In genomic region chr2:6948081-6949008, GRCh38 we compare ENCODE assay signal across 21 cellular contexts. TPM values are rescaled to one million over a fixed set of nuclear protein-coding genes. Genes with fewer than 3 reads are reported as not detected.
DNase-seq lines count a peak whose midpoint lies in the region; ATAC-seq and TF ChIP-seq lines count a peak whose summit lies in the region.
"Had no signal": no experiment of that assay in that cellular context is flagged by ENCODE, and none has a peak within 500 bp of the region (broad histone marks: within the 10 kb centered on the region; RNA-seq: fewer than 3 reads in every experiment).

No MANE protein-coding gene starts in this region.

- ATAC-seq in Right ventricle myocardium superior (ENCODE audit: poor library complexity): peak; percentile 46
- ATAC-seq: gastrocnemius medialis had no signal

- no peak for TF ChIP-seq POLR2A in uterus (IDR thresholded peaks at IDR 0.05)

- no peaks in the 10 kb centered on the region for H3K9me3 Mint-ChIP-seq in chondrocyte (ENCODE audit: low read depth)
- H3K9me3 Mint-ChIP-seq: CD14-positive monocyte; IgD-negative memory B cell; T-helper 2 cell treated with Interferon-gamma antibody and Interleukin-4, amounts not matched to agents 5 μg/mL and 100 μg/mL, for 36 hours had no signal

- no peaks in the 10 kb centered on the region for H3K36me3 ChIP-seq in right atrium auricular region
- H3K36me3 ChIP-seq in uterus: no peaks in the 10 kb centered on the region
- H3K36me3 ChIP-seq: gastrocnemius medialis, HAP-1 had no signal

- H3K27me3 ChIP-seq in right atrium auricular region (no peaks in the 10 kb centered on the region), uterus (no peaks in the 10 kb centered on the region)
- H3K27me3 ChIP-seq: gastrocnemius medialis had no signal

- peak overlapping the region in 1 of 2 donors; percentile 3 for H3K27ac ChIP-seq in right atrium auricular region
- peak overlapping the region; percentile 5 to 30 for H3K27ac ChIP-seq in uterus

- H3K4me3 Mint-ChIP-seq in chondrocyte (ENCODE audit: unreplicated experiment): no peak overlapping the region
- H3K4me3 Mint-ChIP-seq: CD14-positive monocyte; T-helper 2 cell treated with Interferon-gamma antibody and Interleukin-4, amounts not matched to agents 5 μg/mL and 100 μg/mL, for 36 hours had no signal

- DNase-seq in Right ventricle myocardium superior: no peak
- DNase-seq in cardiac septum (ENCODE audit: low spot score): no peak
- DNase-seq in chondrocyte (ENCODE audit: low spot score): no peak
- peak; percentile 42 for DNase-seq in right atrium auricular region (ENCODE audit: low spot score)
- DNase-seq in uterus: no peak
- no peak for DNase-seq in GM10266 (ENCODE audit: extremely low spot score)
- no peak for DNase-seq in HCEC 1CT
- DNase-seq in NCI-H82 (lab: John Stamatoyannopoulos, UW): no peak
- DNase-seq: activated CD4-positive, alpha-beta T cell treated with anti-CD3 and anti-CD28 coated beads, Interleukin-2, amount 50 U/mL, for 4 hours; anterior cingulate cortex; central memory CD4-positive, alpha-beta T cell; effector CD8-positive, alpha-beta T cell; gastrocnemius medialis; mammary epithelial cell; NCI-H1417 treated with DMSO at 0.1 percent for 48 hours; NCI-H510A treated with DMSO at 0.1 percent for 48 hours; SK-N-SH had no signal

- TF ChIP-seq CTCF in chondrocyte (IDR thresholded peaks at IDR 0.05) (no peak), right atrium auricular region (IDR thresholded peaks at IDR 0.05) (no peak), uterus (IDR thresholded peaks at IDR 0.05) (no peak), GM10266 (IDR thresholded peaks at IDR 0.05; ENCODE audit: control insufficient read depth, insufficient read depth, low read depth, missing control alignments) (no peak)

- H3K27me3 Mint-ChIP-seq in chondrocyte (ENCODE audit: low read depth): no peaks in the 10 kb centered on the region
- H3K27me3 Mint-ChIP-seq: IgD-negative memory B cell had no signal

- no peaks in the 10 kb centered on the region for H3K9me3 ChIP-seq in right atrium auricular region
- no peaks in the 10 kb centered on the region for H3K9me3 ChIP-seq in uterus
- H3K9me3 ChIP-seq: gastrocnemius medialis, HAP-1, SK-N-SH had no signal

- H3K4me1 Mint-ChIP-seq in chondrocyte (ENCODE audit: low read depth): peaks cover 48% of the 10 kb centered on the region

- peaks cover 0 to 16% of the 10 kb centered on the region in 2 donors for H3K4me1 ChIP-seq in right atrium auricular region
- peaks cover 0 to 6% of the 10 kb centered on the region in 2 donors for H3K4me1 ChIP-seq in uterus
- H3K4me1 ChIP-seq: HAP-1 had no signal

- H3K27ac Mint-ChIP-seq in chondrocyte (ENCODE audit: unreplicated experiment): peak overlapping the region; percentile 53
- H3K27ac Mint-ChIP-seq: CD14-positive monocyte; T-helper 2 cell treated with Interferon-gamma antibody and Interleukin-4, amounts not matched to agents 5 μg/mL and 100 μg/mL, for 36 hours had no signal

- H3K36me3 Mint-ChIP-seq in chondrocyte (ENCODE audit: low read depth): peaks cover 2% of the 10 kb centered on the region

- H3K4me3 ChIP-seq in right atrium auricular region (no peak overlapping the region), uterus (no peak overlapping the region)
- H3K4me3 ChIP-seq: gastrocnemius medialis, HAP-1 had no signal

- intact Hi-C loops in Right ventricle myocardium superior (cut with DNase I) (no loop called here), cardiac septum (cut with DNase I) (loop anchor here (5.0 kb wide), 1 partner anchor 39 kb away; no protein-coding TSS in a partner anchor), uterus (cut with DNase I; ENCODE audit: low total_unique reads) (no loop called here)

RNA-seq across cellular contexts. Expression of gene RNF144A, which starts 31.1 kb away (rescaled TPM):
- total RNA-seq in Right ventricle myocardium superior (14.5 TPM), cardiac septum (11.7 TPM), chondrocyte (7.2 to 10.9 TPM (median 9.5 TPM) in 3 replicates), right atrium auricular region (10 to 100 TPM in 1 of 2 donors, 1 to 10 TPM in 1; 8.2 to 12.6 TPM), uterus (100 to 1,000 TPM in 1 of 4 donors, 10 to 100 TPM in 3; 22.5 to 103 (median 63.0) TPM)
